ENCODE assay signal across 1 cellular context in the genomic region with DNA sequence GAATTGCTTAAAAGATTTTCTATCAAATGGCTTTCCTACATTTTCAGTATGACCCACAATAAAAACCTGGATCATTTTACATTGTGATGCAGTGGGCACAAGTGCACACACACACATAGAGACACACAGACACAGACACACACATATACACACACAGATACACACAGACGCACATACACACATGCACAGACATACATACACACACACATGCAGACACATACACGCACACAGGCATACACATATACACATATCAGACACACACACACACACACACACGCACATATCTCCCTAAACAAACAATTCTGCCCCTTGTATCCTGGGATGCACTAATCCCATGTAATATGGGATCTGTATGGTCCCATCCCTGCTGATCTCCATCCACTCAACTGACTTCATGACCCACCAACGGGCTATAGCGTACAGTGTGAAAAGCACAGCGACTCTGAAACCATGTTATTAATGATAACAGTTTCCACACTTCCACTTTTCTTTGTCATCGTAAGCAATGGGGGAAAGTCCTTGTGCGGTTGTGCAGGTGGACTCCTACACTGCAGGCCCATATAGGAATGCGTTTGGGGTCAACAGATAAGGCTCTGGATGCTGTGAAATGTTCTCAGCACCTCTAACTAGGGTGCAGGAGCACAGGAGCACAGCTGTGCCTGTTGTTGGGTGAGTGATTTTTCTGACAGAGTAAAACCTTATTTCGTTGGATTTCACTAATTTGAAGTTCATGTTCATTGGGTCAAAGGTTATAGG.
TF ChIP-seq lines count a peak whose summit lies in the region.

No MANE protein-coding gene starts in this region.

TF ChIP-seq in K562, 482 proteins besides CTCF, POLR2A, EP300 and RAD21 (continues in another document):
- TF ChIP-seq IRF2 (CRISPR knock-in tag; IDR thresholded peaks at IDR 0.05) (no peak), ZEB2 (IDR thresholded peaks at IDR 0.05) (peak; percentile 79), NFIX (CRISPR knock-in tag; IDR thresholded peaks at IDR 0.05; ENCODE audit: low read depth) (no peak), BCLAF1 (IDR thresholded peaks at IDR 0.05; ENCODE audit: borderline replicate concordance in 1 of 2, control insufficient read depth in 1 of 2, low read depth in 2 of 2, low read length in 1 of 2) (no peak), ZC3H11A (IDR thresholded peaks at IDR 0.05; ENCODE audit: low read depth, low read length) (no peak), CC2D1A (IDR thresholded peaks at IDR 0.05) (no peak; the same call in 1 of the 2 replicates), CHD4 (IDR thresholded peaks at IDR 0.05; ENCODE audit: insufficient read depth, insufficient replicate concordance, low read depth, low read length, poor library complexity, severe bottlenecking) (no peak), MAFK (IDR thresholded peaks at IDR 0.05; ENCODE audit: low read length) (no peak), ZNF644 (tag; IDR thresholded peaks at IDR 0.05; ENCODE audit: low read depth) (no peak), ETV5 (CRISPR knock-in tag; IDR thresholded peaks at IDR 0.05; ENCODE audit: low read depth) (no peak; the same call in 1 of the 2 replicates), ETV6 (IDR thresholded peaks at IDR 0.05; ENCODE audit: borderline replicate concordance in 1 of 2, low read depth in 2 of 2, low read length in 1 of 2) (peak in 1 of 2 experiments; percentile 81; a peak in 3 of 4 replicates), ETV6 (CRISPR knock-in tag; IDR thresholded peaks at IDR 0.05; ENCODE audit: borderline replicate concordance) (no peak), ETS2 (tag; IDR thresholded peaks at IDR 0.05; ENCODE audit: borderline replicate concordance, poor library complexity, severe bottlenecking) (no peak), XRCC4 (IDR thresholded peaks at IDR 0.05; ENCODE audit: extremely low read depth, insufficient read depth, insufficient read length) (no peak), CBX1 (IDR thresholded peaks at IDR 0.05; ENCODE audit: low read depth) (no peak), CEBPG (CRISPR knock-in tag; IDR thresholded peaks at IDR 0.05) (no peak), CEBPG (tag; conservative IDR thresholded peaks at IDR 0.05 in 1 of 2, IDR thresholded peaks at IDR 0.05 in 1 of 2) (no peak), POLR2H (tag; IDR thresholded peaks at IDR 0.05; ENCODE audit: low read depth) (no peak), ZNF75A (CRISPR knock-in tag; IDR thresholded peaks at IDR 0.05) (no peak), HNRNPLL (IDR thresholded peaks at IDR 0.05; ENCODE audit: low read depth, low read length, poor library complexity, severe bottlenecking) (no peak), SP2 (IDR thresholded peaks at IDR 0.05; ENCODE audit: extremely low read depth, low read depth, low read length, poor library complexity, severe bottlenecking) (no peak), FOXJ2 (tag; IDR thresholded peaks at IDR 0.05) (no peak), MED1 (CRISPR knock-in tag; IDR thresholded peaks at IDR 0.05; ENCODE audit: borderline replicate concordance) (no peak), SP1 (CRISPR knock-in tag; IDR thresholded peaks at IDR 0.05) (no peak), SIN3B (IDR thresholded peaks at IDR 0.05; ENCODE audit: low read depth) (no peak), ERF (CRISPR knock-in tag; IDR thresholded peaks at IDR 0.05) (no peak), BHLHE40 (IDR thresholded peaks at IDR 0.05; ENCODE audit: low read length) (0 out of 2 replicates have a peak, but pooled peaks have one; percentile 31), CREM (IDR thresholded peaks at IDR 0.05; ENCODE audit: low read depth) (peak; percentile 51; the same call in 1 of the 2 replicates), RCOR1 (IDR thresholded peaks at IDR 0.05; ENCODE audit: borderline replicate concordance in 1 of 2, low read depth in 2 of 2, low read length in 2 of 2) (peak; percentile 24 to 90; a peak in 3 of 4 replicates), BRF1 (IDR thresholded peaks at IDR 0.05; ENCODE audit: borderline replicate concordance, extremely low read depth, insufficient read length) (no peak), RBM17 (IDR thresholded peaks at IDR 0.05; ENCODE audit: borderline replicate concordance, low read depth, low read length) (no peak), ZNF354B (CRISPR knock-in tag; IDR thresholded peaks at IDR 0.05) (no peak)
- TF ChIP-seq, protein P1, sequence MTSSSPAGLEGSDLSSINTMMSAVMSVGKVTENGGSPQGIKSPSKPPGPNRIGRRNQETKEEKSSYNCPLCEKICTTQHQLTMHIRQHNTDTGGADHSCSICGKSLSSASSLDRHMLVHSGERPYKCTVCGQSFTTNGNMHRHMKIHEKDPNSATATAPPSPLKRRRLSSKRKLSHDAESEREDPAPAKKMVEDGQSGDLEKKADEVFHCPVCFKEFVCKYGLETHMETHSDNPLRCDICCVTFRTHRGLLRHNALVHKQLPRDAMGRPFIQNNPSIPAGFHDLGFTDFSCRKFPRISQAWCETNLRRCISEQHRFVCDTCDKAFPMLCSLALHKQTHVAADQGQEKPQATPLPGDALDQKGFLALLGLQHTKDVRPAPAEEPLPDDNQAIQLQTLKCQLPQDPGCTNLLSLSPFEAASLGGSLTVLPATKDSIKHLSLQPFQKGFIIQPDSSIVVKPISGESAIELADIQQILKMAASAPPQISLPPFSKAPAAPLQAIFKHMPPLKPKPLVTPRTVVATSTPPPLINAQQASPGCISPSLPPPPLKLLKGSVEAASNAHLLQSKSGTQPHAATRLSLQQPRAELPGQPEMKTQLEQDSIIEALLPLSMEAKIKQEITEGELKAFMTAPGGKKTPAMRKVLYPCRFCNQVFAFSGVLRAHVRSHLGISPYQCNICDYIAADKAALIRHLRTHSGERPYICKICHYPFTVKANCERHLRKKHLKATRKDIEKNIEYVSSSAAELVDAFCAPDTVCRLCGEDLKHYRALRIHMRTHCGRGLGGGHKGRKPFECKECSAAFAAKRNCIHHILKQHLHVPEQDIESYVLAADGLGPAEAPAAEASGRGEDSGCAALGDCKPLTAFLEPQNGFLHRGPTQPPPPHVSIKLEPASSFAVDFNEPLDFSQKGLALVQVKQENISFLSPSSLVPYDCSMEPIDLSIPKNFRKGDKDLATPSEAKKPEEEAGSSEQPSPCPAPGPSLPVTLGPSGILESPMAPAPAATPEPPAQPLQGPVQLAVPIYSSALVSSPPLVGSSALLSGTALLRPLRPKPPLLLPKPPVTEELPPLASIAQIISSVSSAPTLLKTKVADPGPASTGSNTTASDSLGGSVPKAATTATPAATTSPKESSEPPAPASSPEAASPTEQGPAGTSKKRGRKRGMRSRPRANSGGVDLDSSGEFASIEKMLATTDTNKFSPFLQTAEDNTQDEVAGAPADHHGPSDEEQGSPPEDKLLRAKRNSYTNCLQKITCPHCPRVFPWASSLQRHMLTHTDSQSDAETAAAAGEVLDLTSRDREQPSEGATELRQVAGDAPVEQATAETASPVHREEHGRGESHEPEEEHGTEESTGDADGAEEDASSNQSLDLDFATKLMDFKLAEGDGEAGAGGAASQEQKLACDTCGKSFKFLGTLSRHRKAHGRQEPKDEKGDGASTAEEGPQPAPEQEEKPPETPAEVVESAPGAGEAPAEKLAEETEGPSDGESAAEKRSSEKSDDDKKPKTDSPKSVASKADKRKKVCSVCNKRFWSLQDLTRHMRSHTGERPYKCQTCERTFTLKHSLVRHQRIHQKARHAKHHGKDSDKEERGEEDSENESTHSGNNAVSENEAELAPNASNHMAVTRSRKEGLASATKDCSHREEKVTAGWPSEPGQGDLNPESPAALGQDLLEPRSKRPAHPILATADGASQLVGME (CRISPR knock-in tag; IDR thresholded peaks at IDR 0.05), result no peak
- TF ChIP-seq, protein P2, sequence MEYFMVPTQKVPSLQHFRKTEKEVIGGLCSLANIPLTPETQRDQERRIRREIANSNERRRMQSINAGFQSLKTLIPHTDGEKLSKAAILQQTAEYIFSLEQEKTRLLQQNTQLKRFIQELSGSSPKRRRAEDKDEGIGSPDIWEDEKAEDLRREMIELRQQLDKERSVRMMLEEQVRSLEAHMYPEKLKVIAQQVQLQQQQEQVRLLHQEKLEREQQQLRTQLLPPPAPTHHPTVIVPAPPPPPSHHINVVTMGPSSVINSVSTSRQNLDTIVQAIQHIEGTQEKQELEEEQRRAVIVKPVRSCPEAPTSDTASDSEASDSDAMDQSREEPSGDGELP (CRISPR knock-in tag; IDR thresholded peaks at IDR 0.05; ENCODE audit: borderline replicate concordance), result peak; percentile 71
- TF ChIP-seq, protein P3, sequence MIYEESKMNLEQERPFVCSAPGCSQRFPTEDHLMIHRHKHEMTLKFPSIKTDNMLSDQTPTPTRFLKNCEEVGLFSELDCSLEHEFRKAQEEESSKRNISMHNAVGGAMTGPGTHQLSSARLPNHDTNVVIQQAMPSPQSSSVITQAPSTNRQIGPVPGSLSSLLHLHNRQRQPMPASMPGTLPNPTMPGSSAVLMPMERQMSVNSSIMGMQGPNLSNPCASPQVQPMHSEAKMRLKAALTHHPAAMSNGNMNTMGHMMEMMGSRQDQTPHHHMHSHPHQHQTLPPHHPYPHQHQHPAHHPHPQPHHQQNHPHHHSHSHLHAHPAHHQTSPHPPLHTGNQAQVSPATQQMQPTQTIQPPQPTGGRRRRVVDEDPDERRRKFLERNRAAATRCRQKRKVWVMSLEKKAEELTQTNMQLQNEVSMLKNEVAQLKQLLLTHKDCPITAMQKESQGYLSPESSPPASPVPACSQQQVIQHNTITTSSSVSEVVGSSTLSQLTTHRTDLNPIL (CRISPR knock-in tag; IDR thresholded peaks at IDR 0.05), result no peak
- TF ChIP-seq, protein P4, sequence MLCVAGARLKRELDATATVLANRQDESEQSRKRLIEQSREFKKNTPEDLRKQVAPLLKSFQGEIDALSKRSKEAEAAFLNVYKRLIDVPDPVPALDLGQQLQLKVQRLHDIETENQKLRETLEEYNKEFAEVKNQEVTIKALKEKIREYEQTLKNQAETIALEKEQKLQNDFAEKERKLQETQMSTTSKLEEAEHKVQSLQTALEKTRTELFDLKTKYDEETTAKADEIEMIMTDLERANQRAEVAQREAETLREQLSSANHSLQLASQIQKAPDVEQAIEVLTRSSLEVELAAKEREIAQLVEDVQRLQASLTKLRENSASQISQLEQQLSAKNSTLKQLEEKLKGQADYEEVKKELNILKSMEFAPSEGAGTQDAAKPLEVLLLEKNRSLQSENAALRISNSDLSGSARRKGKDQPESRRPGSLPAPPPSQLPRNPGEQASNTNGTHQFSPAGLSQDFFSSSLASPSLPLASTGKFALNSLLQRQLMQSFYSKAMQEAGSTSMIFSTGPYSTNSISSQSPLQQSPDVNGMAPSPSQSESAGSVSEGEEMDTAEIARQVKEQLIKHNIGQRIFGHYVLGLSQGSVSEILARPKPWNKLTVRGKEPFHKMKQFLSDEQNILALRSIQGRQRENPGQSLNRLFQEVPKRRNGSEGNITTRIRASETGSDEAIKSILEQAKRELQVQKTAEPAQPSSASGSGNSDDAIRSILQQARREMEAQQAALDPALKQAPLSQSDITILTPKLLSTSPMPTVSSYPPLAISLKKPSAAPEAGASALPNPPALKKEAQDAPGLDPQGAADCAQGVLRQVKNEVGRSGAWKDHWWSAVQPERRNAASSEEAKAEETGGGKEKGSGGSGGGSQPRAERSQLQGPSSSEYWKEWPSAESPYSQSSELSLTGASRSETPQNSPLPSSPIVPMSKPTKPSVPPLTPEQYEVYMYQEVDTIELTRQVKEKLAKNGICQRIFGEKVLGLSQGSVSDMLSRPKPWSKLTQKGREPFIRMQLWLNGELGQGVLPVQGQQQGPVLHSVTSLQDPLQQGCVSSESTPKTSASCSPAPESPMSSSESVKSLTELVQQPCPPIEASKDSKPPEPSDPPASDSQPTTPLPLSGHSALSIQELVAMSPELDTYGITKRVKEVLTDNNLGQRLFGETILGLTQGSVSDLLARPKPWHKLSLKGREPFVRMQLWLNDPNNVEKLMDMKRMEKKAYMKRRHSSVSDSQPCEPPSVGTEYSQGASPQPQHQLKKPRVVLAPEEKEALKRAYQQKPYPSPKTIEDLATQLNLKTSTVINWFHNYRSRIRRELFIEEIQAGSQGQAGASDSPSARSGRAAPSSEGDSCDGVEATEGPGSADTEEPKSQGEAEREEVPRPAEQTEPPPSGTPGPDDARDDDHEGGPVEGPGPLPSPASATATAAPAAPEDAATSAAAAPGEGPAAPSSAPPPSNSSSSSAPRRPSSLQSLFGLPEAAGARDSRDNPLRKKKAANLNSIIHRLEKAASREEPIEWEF (CRISPR knock-in tag; IDR thresholded peaks at IDR 0.05), result no peak
- TF ChIP-seq, protein P5, sequence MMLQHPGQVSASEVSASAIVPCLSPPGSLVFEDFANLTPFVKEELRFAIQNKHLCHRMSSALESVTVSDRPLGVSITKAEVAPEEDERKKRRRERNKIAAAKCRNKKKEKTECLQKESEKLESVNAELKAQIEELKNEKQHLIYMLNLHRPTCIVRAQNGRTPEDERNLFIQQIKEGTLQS (IDR thresholded peaks at IDR 0.05), result no peak
- TF ChIP-seq, protein P5 (CRISPR knock-in tag; conservative IDR thresholded peaks at IDR 0.05), result no peak
- TF ChIP-seq, protein P6, sequence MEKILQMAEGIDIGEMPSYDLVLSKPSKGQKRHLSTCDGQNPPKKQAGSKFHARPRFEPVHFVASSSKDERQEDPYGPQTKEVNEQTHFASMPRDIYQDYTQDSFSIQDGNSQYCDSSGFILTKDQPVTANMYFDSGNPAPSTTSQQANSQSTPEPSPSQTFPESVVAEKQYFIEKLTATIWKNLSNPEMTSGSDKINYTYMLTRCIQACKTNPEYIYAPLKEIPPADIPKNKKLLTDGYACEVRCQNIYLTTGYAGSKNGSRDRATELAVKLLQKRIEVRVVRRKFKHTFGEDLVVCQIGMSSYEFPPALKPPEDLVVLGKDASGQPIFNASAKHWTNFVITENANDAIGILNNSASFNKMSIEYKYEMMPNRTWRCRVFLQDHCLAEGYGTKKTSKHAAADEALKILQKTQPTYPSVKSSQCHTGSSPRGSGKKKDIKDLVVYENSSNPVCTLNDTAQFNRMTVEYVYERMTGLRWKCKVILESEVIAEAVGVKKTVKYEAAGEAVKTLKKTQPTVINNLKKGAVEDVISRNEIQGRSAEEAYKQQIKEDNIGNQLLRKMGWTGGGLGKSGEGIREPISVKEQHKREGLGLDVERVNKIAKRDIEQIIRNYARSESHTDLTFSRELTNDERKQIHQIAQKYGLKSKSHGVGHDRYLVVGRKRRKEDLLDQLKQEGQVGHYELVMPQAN (IDR thresholded peaks at IDR 0.05; ENCODE audit: borderline replicate concordance), result peak; percentile 40; the same call in 1 of the 2 replicates
